In genomic region chr10:110363572-110364411, GRCh38 we compare ENCODE assay signal across 13 cellular contexts. TPM values are rescaled to one million over a fixed set of nuclear protein-coding genes. Genes with fewer than 3 reads are reported as not detected.
DNase-seq lines count a peak whose midpoint lies in the region; ATAC-seq, FAIRE-seq and TF ChIP-seq lines count a peak whose summit lies in the region.
"Had no signal": no experiment of that assay in that cellular context is flagged by ENCODE, and none has a peak within 500 bp of the region (broad histone marks: within the 10 kb centered on the region; RNA-seq: fewer than 3 reads in every experiment).

No MANE protein-coding gene starts in this region.

- no peaks in the 10 kb centered on the region for H3K27me3 ChIP-seq in left ventricle myocardium inferior (ENCODE audit: low read depth)
- H3K27me3 ChIP-seq: BLaER1 treated with 17β-estradiol and CSF1 and Interleukin-3, amounts not matched to agents 10 nM and 100 nM had no signal

- H3K27ac Mint-ChIP-seq in activated T-cell treated with anti-CD3 and anti-CD28 coated beads, Interleukin-2, amount 50 U/mL, for 72 hours: peak overlapping the region; percentile 96

- no peaks in the 10 kb centered on the region for H3K9me3 ChIP-seq in left ventricle myocardium inferior (replicated peaks)
- H3K9me3 ChIP-seq: BLaER1 treated with 17β-estradiol and CSF1 and Interleukin-3, amounts not matched to agents 10 nM and 100 nM had no signal

- no peak overlapping the region for H3K27ac ChIP-seq in left ventricle myocardium inferior (replicated peaks)
- H3K27ac ChIP-seq: BLaER1 treated with 17β-estradiol and CSF1 and Interleukin-3, amounts not matched to agents 10 nM and 100 nM; KMS-11; VCaP had no signal

- no peaks in the 10 kb centered on the region for H3K27me3 Mint-ChIP-seq in activated T-cell treated with anti-CD3 and anti-CD28 coated beads, Interleukin-2, amount 50 U/mL, for 72 hours (ENCODE audit: low read depth)

- no peak overlapping the region for H3K4me3 ChIP-seq in left ventricle myocardium inferior
- H3K4me3 ChIP-seq: BLaER1 treated with 17β-estradiol and CSF1 and Interleukin-3, amounts not matched to agents 10 nM and 100 nM had no signal

- no peak for DNase-seq in Right ventricle myocardium superior
- DNase-seq in left ventricle myocardium inferior: no peak
- peak; percentile 31 to 67 for DNase-seq in activated T-cell treated with anti-CD3 and anti-CD28 coated beads, Interleukin-2, amount 50 U/mL, for 72 hours
- DNase-seq in hippocampal formation (lab: John Stamatoyannopoulos, UW): peak; percentile 18 to 34
- DNase-seq in superior temporal gyrus (ENCODE audit: extremely low spot score): peak; percentile 23
- DNase-seq in NCI-H1105 (lab: John Stamatoyannopoulos, UW): no peak
- DNase-seq in frontal cortex (ENCODE audit: low spot score in 2 of 2): no peak
- DNase-seq: naive B cell had no signal

- peaks cover 0 to 6% of the 10 kb centered on the region in 2 donors for H3K36me3 Mint-ChIP-seq in activated T-cell treated with anti-CD3 and anti-CD28 coated beads, Interleukin-2, amount 50 U/mL, for 72 hours (ENCODE audit: insufficient read depth in 2 of 2)
- H3K36me3 Mint-ChIP-seq: naive B cell had no signal

- peaks cover 0 to 2% of the 10 kb centered on the region in 2 donors for H3K9me3 Mint-ChIP-seq in activated T-cell treated with anti-CD3 and anti-CD28 coated beads, Interleukin-2, amount 50 U/mL, for 72 hours
- H3K9me3 Mint-ChIP-seq: naive B cell had no signal

- peaks cover 13% of the 10 kb centered on the region for H3K4me1 ChIP-seq in left ventricle myocardium inferior

- TF ChIP-seq CTCF in left ventricle myocardium inferior (IDR thresholded peaks at IDR 0.05; ENCODE audit: borderline replicate concordance): no peak

- H3K4me1 Mint-ChIP-seq in activated T-cell treated with anti-CD3 and anti-CD28 coated beads, Interleukin-2, amount 50 U/mL, for 72 hours (ENCODE audit: low read depth): peaks cover 99% of the 10 kb centered on the region

- ATAC-seq in Right ventricle myocardium superior (ENCODE audit: poor library complexity) (peak; percentile 69), GM19351 (IDR thresholded peaks at IDR 0.05; ENCODE audit: unreplicated experiment) (no peak)
- peak in 1 of 2 donors; percentile 31 for ATAC-seq in activated T-cell treated with anti-CD3 and anti-CD28 coated beads, Interleukin-2, amount 50 U/mL, for 72 hours (replicated peaks in 1 of 2)

- FAIRE-seq in frontal cortex (lab: Jason Lieb, UNC): no peak
- FAIRE-seq: bronchial epithelial cell had no signal

- peak overlapping the region; percentile 72 to 87 for H3K4me3 Mint-ChIP-seq in activated T-cell treated with anti-CD3 and anti-CD28 coated beads, Interleukin-2, amount 50 U/mL, for 72 hours
- H3K4me3 Mint-ChIP-seq: naive B cell had no signal

- no peaks in the 10 kb centered on the region for H3K36me3 ChIP-seq in left ventricle myocardium inferior
- H3K36me3 ChIP-seq: BLaER1 treated with 17β-estradiol and CSF1 and Interleukin-3, amounts not matched to agents 10 nM and 100 nM had no signal

- intact Hi-C loops in Right ventricle myocardium superior (cut with DNase I) (no loop called here), left ventricle myocardium inferior (cut with micrococcal nuclease) (no loop called here)

RNA-seq across cellular contexts. Expression of gene SMNDC1, which starts 59.1 kb away (rescaled TPM):
- total RNA-seq in Right ventricle myocardium superior (25.0 TPM), left ventricle myocardium inferior (24.1 TPM), frontal cortex (10.6 TPM)
- total RNA-seq in activated T-cell treated with anti-CD3 and anti-CD28 coated beads, Interleukin-2, amount 50 U/mL, for 72 hours: 10 to 100 TPM; 49.2 to 54.6 TPM

Comparison
In these comparisons a context has a peak if more than half of its experiments do, and no peak if none do; other contexts are left out.
1. DNase-seq: peak in activated T-cell treated with anti-CD3 and anti-CD28 coated beads, Interleukin-2, amount 50 U/mL, for 72 hours (2 of 2), hippocampal formation (2 of 2) and superior temporal gyrus (single experiment); none in Right ventricle myocardium superior (single experiment), left ventricle myocardium inferior (single experiment), NCI-H1105 (single experiment) and frontal cortex (0 of 2).